1 cellular context compared by ENCODE assay signal in the genomic region with DNA sequence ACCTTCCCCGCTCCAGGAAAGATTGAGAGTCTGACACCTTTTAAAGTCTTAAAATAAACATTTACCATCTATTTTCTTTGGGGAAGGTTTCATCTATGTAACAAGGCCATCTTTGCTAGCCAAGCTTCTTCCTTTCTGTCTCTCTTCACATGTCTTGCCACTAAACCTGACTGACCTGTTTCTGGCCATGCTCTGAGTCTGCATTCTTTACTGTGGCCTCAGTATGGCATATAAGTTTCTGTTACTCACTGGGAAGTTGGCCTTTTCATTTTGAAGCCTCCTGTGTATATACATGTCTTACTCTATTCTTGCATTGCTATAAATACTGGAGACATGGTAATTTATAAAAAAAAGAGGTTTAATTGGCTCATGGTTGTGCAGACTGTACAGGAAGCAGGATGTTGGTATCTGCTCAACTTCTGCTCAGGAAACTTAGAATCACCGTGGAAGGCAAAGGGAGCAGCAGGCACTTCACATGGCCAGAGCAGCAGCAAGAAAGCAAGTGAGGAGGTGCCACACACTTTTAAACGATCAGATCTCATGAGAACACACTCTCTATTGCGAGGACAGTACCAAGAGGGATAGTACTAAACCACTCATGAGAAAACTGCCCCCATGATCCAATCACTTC.
TF ChIP-seq lines count a peak whose summit lies in the region.

No MANE protein-coding gene starts in this region.

TF ChIP-seq in GM23338, 12 proteins besides CTCF, POLR2A, EP300 and RAD21 (continued from another document):
- TF ChIP-seq, protein P1, sequence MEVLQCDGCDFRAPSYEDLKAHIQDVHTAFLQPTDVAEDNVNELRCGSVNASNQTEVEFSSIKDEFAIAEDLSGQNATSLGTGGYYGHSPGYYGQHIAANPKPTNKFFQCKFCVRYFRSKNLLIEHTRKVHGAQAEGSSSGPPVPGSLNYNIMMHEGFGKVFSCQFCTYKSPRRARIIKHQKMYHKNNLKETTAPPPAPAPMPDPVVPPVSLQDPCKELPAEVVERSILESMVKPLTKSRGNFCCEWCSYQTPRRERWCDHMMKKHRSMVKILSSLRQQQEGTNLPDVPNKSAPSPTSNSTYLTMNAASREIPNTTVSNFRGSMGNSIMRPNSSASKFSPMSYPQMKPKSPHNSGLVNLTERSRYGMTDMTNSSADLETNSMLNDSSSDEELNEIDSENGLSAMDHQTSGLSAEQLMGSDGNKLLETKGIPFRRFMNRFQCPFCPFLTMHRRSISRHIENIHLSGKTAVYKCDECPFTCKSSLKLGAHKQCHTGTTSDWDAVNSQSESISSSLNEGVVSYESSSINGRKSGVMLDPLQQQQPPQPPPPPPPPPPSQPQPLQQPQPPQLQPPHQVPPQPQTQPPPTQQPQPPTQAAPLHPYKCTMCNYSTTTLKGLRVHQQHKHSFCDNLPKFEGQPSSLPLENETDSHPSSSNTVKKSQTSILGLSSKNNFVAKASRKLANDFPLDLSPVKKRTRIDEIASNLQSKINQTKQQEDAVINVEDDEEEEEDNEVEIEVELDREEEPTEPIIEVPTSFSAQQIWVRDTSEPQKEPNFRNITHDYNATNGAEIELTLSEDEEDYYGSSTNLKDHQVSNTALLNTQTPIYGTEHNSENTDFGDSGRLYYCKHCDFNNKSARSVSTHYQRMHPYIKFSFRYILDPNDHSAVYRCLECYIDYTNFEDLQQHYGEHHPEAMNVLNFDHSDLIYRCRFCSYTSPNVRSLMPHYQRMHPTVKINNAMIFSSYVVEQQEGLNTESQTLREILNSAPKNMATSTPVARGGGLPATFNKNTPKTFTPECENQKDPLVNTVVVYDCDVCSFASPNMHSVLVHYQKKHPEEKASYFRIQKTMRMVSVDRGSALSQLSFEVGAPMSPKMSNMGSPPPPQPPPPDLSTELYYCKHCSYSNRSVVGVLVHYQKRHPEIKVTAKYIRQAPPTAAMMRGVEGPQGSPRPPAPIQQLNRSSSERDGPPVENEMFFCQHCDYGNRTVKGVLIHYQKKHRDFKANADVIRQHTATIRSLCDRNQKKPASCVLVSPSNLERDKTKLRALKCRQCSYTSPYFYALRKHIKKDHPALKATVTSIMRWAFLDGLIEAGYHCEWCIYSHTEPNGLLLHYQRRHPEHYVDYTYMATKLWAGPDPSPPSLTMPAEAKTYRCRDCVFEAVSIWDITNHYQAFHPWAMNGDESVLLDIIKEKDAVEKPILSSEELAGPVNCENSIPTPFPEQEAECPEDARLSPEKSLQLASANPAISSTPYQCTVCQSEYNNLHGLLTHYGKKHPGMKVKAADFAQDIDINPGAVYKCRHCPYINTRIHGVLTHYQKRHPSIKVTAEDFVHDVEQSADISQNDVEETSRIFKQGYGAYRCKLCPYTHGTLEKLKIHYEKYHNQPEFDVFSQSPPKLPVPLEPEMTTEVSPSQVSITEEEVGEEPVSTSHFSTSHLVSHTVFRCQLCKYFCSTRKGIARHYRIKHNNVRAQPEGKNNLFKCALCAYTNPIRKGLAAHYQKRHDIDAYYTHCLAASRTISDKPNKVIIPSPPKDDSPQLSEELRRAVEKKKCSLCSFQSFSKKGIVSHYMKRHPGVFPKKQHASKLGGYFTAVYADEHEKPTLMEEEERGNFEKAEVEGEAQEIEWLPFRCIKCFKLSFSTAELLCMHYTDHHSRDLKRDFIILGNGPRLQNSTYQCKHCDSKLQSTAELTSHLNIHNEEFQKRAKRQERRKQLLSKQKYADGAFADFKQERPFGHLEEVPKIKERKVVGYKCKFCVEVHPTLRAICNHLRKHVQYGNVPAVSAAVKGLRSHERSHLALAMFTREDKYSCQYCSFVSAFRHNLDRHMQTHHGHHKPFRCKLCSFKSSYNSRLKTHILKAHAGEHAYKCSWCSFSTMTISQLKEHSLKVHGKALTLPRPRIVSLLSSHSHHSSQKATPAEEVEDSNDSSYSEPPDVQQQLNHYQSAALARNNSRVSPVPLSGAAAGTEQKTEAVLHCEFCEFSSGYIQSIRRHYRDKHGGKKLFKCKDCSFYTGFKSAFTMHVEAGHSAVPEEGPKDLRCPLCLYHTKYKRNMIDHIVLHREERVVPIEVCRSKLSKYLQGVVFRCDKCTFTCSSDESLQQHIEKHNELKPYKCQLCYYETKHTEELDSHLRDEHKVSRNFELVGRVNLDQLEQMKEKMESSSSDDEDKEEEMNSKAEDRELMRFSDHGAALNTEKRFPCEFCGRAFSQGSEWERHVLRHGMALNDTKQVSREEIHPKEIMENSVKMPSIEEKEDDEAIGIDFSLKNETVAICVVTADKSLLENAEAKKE (CRISPR knock-in tag; IDR thresholded peaks at IDR 0.05): no peak
